Comparison of ENCODE assay signal across 13 cellular contexts in the genomic region with DNA sequence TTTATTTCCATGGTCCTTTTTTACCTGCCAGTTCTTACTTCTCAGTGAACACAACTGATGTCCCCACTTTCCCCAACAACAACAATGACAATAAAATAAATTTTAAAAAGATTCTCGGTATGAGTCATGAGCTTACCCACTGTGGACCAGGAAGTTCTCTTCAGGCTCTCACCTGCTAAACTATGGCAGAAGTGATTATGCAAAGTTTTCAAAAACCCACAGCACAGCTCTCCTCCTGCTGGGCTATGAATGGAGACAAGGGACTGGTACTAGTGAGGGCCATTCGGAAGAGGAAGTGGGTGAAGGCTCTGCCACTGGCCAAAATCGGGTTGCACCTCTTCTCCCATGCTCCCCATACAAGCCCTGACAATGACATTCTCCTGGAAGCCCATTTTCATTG.
DNase-seq lines count a peak whose midpoint lies in the region; ATAC-seq and TF ChIP-seq lines count a peak whose summit lies in the region.
"Had no signal": no experiment of that assay in that cellular context is flagged by ENCODE, and none has a peak within 500 bp of the region (broad histone marks: within the 10 kb centered on the region; RNA-seq: fewer than 3 reads in every experiment).

No MANE protein-coding gene starts in this region.

- DNase-seq in GM13976 (ENCODE audit: low spot score) (peak; percentile 28), NCI-H2196 treated with DMSO at 0.1 percent for 48 hours (lab: John Stamatoyannopoulos, UW; ENCODE audit: unreplicated experiment) (no peak), A172 (ENCODE audit: low spot score) (no peak), EL (no peak), dermis blood vessel endothelial cell (no peak)
- DNase-seq: activated naive CD4-positive, alpha-beta T cell treated with Interleukin-2 at 50 U/mL for 16 hours; BE2C; hypothalamus; Kasumi-1; PC-3 had no signal

- H3K4me3 ChIP-seq in KMS-11 (IDR thresholded peaks at IDR 0.05; ENCODE audit: insufficient read depth, low read depth, low read length): no peak overlapping the region

- no peaks in the 10 kb centered on the region for H3K27me3 ChIP-seq in KMS-11 (ENCODE audit: insufficient read depth, low read depth)
- H3K27me3 ChIP-seq: BE2C had no signal

- ATAC-seq in GM19397 (IDR thresholded peaks at IDR 0.05; ENCODE audit: unreplicated experiment): peak; percentile 99
- peak; percentile 92 for ATAC-seq in HG02885 (IDR thresholded peaks at IDR 0.05; ENCODE audit: poor library complexity, unreplicated experiment)
- ATAC-seq: PC-3 had no signal

- H3K27ac ChIP-seq in KMS-11: no peak overlapping the region

- H2AFZ ChIP-seq in KMS-11 (ENCODE audit: low read depth): no peak overlapping the region

- TF ChIP-seq CTCF in GM13976 (IDR thresholded peaks at IDR 0.05; ENCODE audit: borderline replicate concordance, control extremely low read depth, extremely low read depth, insufficient read depth, missing control alignments): no peak
- TF ChIP-seq CTCF in KMS-11 (conservative IDR thresholded peaks at IDR 0.05; ENCODE audit: low read depth, low read length): no peak

- peak overlapping the region; percentile 11; the same call in 1 of the 2 replicates for H3K4me2 ChIP-seq in KMS-11

- no peak overlapping the region for H3K9ac ChIP-seq in KMS-11

- peaks cover 13% of the 10 kb centered on the region for H3K4me1 ChIP-seq in KMS-11 (ENCODE audit: low read depth, poor library complexity, severe bottlenecking)
- H3K4me1 ChIP-seq: BE2C had no signal

- no peaks in the 10 kb centered on the region; the same call in 1 of the 2 replicates for H4K20me1 ChIP-seq in KMS-11 (ENCODE audit: insufficient read depth)

- H3K79me2 ChIP-seq in KMS-11 (ENCODE audit: insufficient read depth, low read depth): no peaks in the 10 kb centered on the region

- no peaks in the 10 kb centered on the region for H3K36me3 ChIP-seq in KMS-11 (ENCODE audit: insufficient read depth)
- H3K36me3 ChIP-seq: BE2C had no signal

- in situ Hi-C loops in GM13976 (cut with MboI; ENCODE audit: low sequenced_read_pairs, unreplicated experiment): no loop called here
